ENCODE assay signal across 8 cellular contexts in genomic region chr20:41617931-41618806, GRCh38. TPM values are rescaled to one million over a fixed set of nuclear protein-coding genes. Genes with fewer than 3 reads are reported as not detected.
DNase-seq lines count a peak whose midpoint lies in the region; ATAC-seq and TF ChIP-seq lines count a peak whose summit lies in the region.

CHD6 (minus strand) TSS chr20:41618377; CDS start chr20:41551337, 67,040 bp downstream.

- TF ChIP-seq CTCF in uterus (IDR thresholded peaks at IDR 0.05) = peak in 1 of 4 experiments; percentile 12

- H3K27me3 ChIP-seq in right cardiac atrium (ENCODE audit: control insufficient read depth, insufficient read depth) (no peaks in the 10 kb centered on the region), uterus (no peaks in the 10 kb centered on the region)

- peak within 1 kb of the TSS; percentile 100 for H3K4me3 ChIP-seq in right cardiac atrium (ENCODE audit: low read length)
- H3K4me3 ChIP-seq in uterus = peak within 1 kb of the TSS; percentile 63 to 65

- H3K27ac ChIP-seq in angular gyrus (ENCODE audit: low read depth, low read length) = peak within 1 kb of the TSS; percentile 67
- peak within 1 kb of the TSS; percentile 96 for H3K27ac ChIP-seq in right cardiac atrium (ENCODE audit: low read length)
- H3K27ac ChIP-seq in uterus = peak within 1 kb of the TSS; percentile 89 to 93

- H3K36me3 Mint-ChIP-seq in T-helper 17 cell (ENCODE audit: low read depth) = no peaks in the 10 kb centered on the region

- no peaks in the 10 kb centered on the region for H3K36me3 ChIP-seq in uterus

- ATAC-seq in HG02885 (IDR thresholded peaks at IDR 0.05; ENCODE audit: poor library complexity, unreplicated experiment) (peak; percentile 99), T-helper 17 cell (peak; percentile 96), right cardiac atrium (peak; percentile 99)

- peak; percentile 40 for TF ChIP-seq POLR2A in GM15510 (IDR thresholded peaks at IDR 0.05; ENCODE audit: borderline replicate concordance, extremely low read depth, insufficient read length)
- TF ChIP-seq POLR2A in uterus (IDR thresholded peaks at IDR 0.05) = peak; percentile 40 to 41

- peaks cover 30% of the 10 kb centered on the region for H3K4me1 Mint-ChIP-seq in T-helper 17 cell

- H3K4me3 Mint-ChIP-seq in T-helper 17 cell = peak within 1 kb of the TSS; percentile 93

- peaks cover 5% of the 10 kb centered on the region for H3K4me1 ChIP-seq in right cardiac atrium (ENCODE audit: control insufficient read depth, insufficient read depth, low read length)
- peaks cover 3 to 8% of the 10 kb centered on the region in 2 donors for H3K4me1 ChIP-seq in uterus

- DNase-seq in NCI-H1694 treated with DMSO at 0.1 percent for 48 hours (lab: John Stamatoyannopoulos, UW) (peak; percentile 94), T-helper 17 cell (peak; percentile 95 to 99 (median 97)), right cardiac atrium (peak; percentile 100), pulmonary artery endothelial cell (ENCODE audit: low read depth, low spot score) (peak; percentile 98), uterus (peak; percentile 100)

- H3K9me3 ChIP-seq in T-helper 17 cell (ENCODE audit: control insufficient read depth, low read length, poor library complexity, severe bottlenecking) = no peaks in the 10 kb centered on the region
- H3K9me3 ChIP-seq in right cardiac atrium (ENCODE audit: control insufficient read depth, low read length) = no peaks in the 10 kb centered on the region
- no peaks in the 10 kb centered on the region for H3K9me3 ChIP-seq in uterus

- H3K27me3 Mint-ChIP-seq in T-helper 17 cell = no peaks in the 10 kb centered on the region

- intact Hi-C loops in right cardiac atrium (cut with DNase I) = loop anchor here in 1 of 4 donors (10.0 kb wide), 1 partner anchor 103 kb away; no protein-coding TSS in a partner anchor
- intact Hi-C loops in uterus (cut with DNase I; ENCODE audit: low total_unique reads) = no loop called here

- WGBS in right cardiac atrium = under 1% methylated on average over 98 of the region's 98 CpGs

- H3K27ac Mint-ChIP-seq in T-helper 17 cell = peak within 1 kb of the TSS; percentile 74

RNA-seq across cellular contexts. Expression of gene CHD6, which starts in this region (rescaled TPM):
- total RNA-seq in T-helper 17 cell = 10 to 100 TPM; 83.3 to 87.0 TPM
- total RNA-seq in right cardiac atrium = 10 to 100 TPM; 46.8 to 53.9 (median 50.5) TPM
- polyA plus RNA-seq in right cardiac atrium = 9.7 TPM
- total RNA-seq in pulmonary artery endothelial cell = 19.7 and 31.5 TPM in 2 replicates
- total RNA-seq in uterus = 10 to 100 TPM; 21.5 to 97.6 (median 53.7) TPM

Comparison
In these comparisons a context has a peak if more than half of its experiments do, and no peak if none do; other contexts are left out.
1. Peak in every context shown above with its lines: DNase-seq, ATAC-seq, H3K4me3 ChIP-seq and H3K27ac ChIP-seq.